In genomic region chr21:18245493-18245967, GRCh38 we compare ENCODE assay signal across 8 cellular contexts. TPM values are rescaled to one million over a fixed set of nuclear protein-coding genes. Genes with fewer than 3 reads are reported as not detected.
DNase-seq lines count a peak whose midpoint lies in the region; ATAC-seq, FAIRE-seq and TF ChIP-seq lines count a peak whose summit lies in the region.

No MANE protein-coding gene starts in this region.

- H3K27me3 ChIP-seq in Peyer's patch (no peaks in the 10 kb centered on the region), left ventricle myocardium inferior (ENCODE audit: low read depth) (peaks cover 43% of the 10 kb centered on the region), pancreas (peaks cover 0 to 13% (median 3%) of the 10 kb centered on the region in 4 donors)

- no peak for TF ChIP-seq POLR2A in Peyer's patch (IDR thresholded peaks at IDR 0.05)

- H3K9me3 ChIP-seq in ES-I3 (ENCODE audit: control insufficient read depth, insufficient read depth, low read length) = no peaks in the 10 kb centered on the region
- no peaks in the 10 kb centered on the region for H3K9me3 ChIP-seq in Peyer's patch
- H3K9me3 ChIP-seq in left ventricle myocardium inferior (replicated peaks) = no peaks in the 10 kb centered on the region
- H3K9me3 ChIP-seq in pancreas = no peaks in the 10 kb centered on the region

- no peaks in the 10 kb centered on the region for H3K4me1 ChIP-seq in ES-I3 (ENCODE audit: insufficient read depth, low read length)
- peaks cover 0 to 6% (median 0%) of the 10 kb centered on the region in 4 donors for H3K4me1 ChIP-seq in Peyer's patch
- H3K4me1 ChIP-seq in left ventricle myocardium inferior = peaks cover 11% of the 10 kb centered on the region
- H3K4me1 ChIP-seq in pancreas = no peaks in the 10 kb centered on the region

- ATAC-seq in pancreas (peak; percentile 24 to 70 (median 42)), GM21390 (IDR thresholded peaks at IDR 0.05; ENCODE audit: unreplicated experiment) (no peak), GM21515 (IDR thresholded peaks at IDR 0.05; ENCODE audit: unreplicated experiment) (no peak), HG03135 (IDR thresholded peaks at IDR 0.05; ENCODE audit: unreplicated experiment) (no peak)

- peak overlapping the region; percentile 2 to 40 (median 16) for H3K4me3 ChIP-seq in Peyer's patch
- peak overlapping the region; percentile 60 for H3K4me3 ChIP-seq in left ventricle myocardium inferior
- H3K4me3 ChIP-seq in pancreas = peak overlapping the region in 2 of 4 donors; percentile 13 to 38

- intact Hi-C loops in left ventricle myocardium inferior (cut with micrococcal nuclease) (no loop called here), pancreas (cut with DNase I) (no loop called here)

- no peaks in the 10 kb centered on the region for H3K36me3 ChIP-seq in ES-I3 (ENCODE audit: insufficient read depth, low read length)
- H3K36me3 ChIP-seq in Peyer's patch = no peaks in the 10 kb centered on the region
- H3K36me3 ChIP-seq in left ventricle myocardium inferior = no peaks in the 10 kb centered on the region
- H3K36me3 ChIP-seq in pancreas = no peaks in the 10 kb centered on the region

- no peak overlapping the region for H3K27ac ChIP-seq in Peyer's patch
- H3K27ac ChIP-seq in left ventricle myocardium inferior (replicated peaks) = no peak overlapping the region
- H3K27ac ChIP-seq in pancreas = no peak overlapping the region

- peak overlapping the region; percentile 39; the same call in 1 of the 2 replicates for H3K9ac ChIP-seq in ES-I3 (ENCODE audit: low read depth, low read length)

- 3 to 6% methylated on average over 21 of the region's 21 CpGs for WGBS in pancreas, 2 donors

- DNase-seq in Peyer's patch (no peak), left ventricle myocardium inferior (no peak), pancreas (peak in 1 of 6 donors; percentile 46), HTR-8/SVneo (ENCODE audit: insufficient read length, low spot score) (no peak)

- TF ChIP-seq CTCF in Peyer's patch (IDR thresholded peaks at IDR 0.05) = no peak
- TF ChIP-seq CTCF in left ventricle myocardium inferior (IDR thresholded peaks at IDR 0.05; ENCODE audit: borderline replicate concordance) = no peak
- TF ChIP-seq CTCF in pancreas (IDR thresholded peaks at IDR 0.05) = no peak

- FAIRE-seq in pancreas (lab: Jason Lieb, UNC) (no peak), HTR-8/SVneo (lab: Jason Lieb, UNC) (no peak)

RNA-seq across cellular contexts. Expression of gene CHODL, which starts 0.9 kb away (rescaled TPM):
- total RNA-seq in Peyer's patch (under 1 TPM in 1 of 4 donors, not detected in 3; 0.35 TPM), left ventricle myocardium inferior (0.25 TPM), pancreas (under 1 TPM in 4 of 6 donors, not detected in 2; 0.06 to 0.25 (median 0.12) TPM)
- polyA plus RNA-seq in pancreas = under 1 TPM in 1 of 2 donors, not detected in 1; 0.16 TPM

Comparison
In these comparisons a context has a peak if more than half of its experiments do, and no peak if none do; other contexts are left out.
1. ATAC-seq: peak in pancreas (4 of 4); none in GM21390 (single experiment), GM21515 (single experiment) and HG03135 (single experiment).